ENCODE assay signal across 12 cellular contexts in the genomic region with DNA sequence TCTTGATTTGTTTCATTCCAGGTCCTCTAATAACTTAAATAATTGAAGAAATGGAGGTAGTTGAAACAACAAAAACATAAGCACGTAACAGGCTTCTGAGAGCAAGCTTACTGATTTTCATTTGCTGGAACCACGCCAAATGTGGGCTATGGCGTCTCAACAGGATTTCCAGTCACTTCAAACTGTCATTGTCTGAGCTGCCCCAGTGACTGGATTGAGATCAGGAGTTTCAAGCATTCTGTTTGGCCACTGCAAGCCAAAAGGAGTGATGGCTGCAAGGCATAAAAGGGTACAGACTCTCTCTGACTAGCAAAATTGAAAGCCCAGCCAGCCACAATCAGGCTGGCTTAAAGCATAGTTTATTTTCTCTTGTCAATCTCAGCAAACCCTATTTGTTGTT.
DNase-seq lines count a peak whose midpoint lies in the region; ATAC-seq and TF ChIP-seq lines count a peak whose summit lies in the region.
"Had no signal": no experiment of that assay in that cellular context is flagged by ENCODE, and none has a peak within 500 bp of the region (broad histone marks: within the 10 kb centered on the region; RNA-seq: fewer than 3 reads in every experiment).

No MANE protein-coding gene starts in this region.

- DNase-seq in NCI-H2081 (lab: John Stamatoyannopoulos, UW) (peak; percentile 26 to 68), NCI-H2081 treated with DMSO at 0.1 percent for 48 hours (lab: John Stamatoyannopoulos, UW) (no peak), NCI-H2171 (lab: John Stamatoyannopoulos, UW) (peak; percentile 30), choroid plexus epithelial cell (ENCODE audit: low read depth) (peak; percentile 34), pons (ENCODE audit: low spot score) (peak; percentile 52), LoVo (ENCODE audit: low spot score) (no peak), left colon (no peak)
- DNase-seq: activated T-cell treated with anti-CD3 and anti-CD28 coated beads, Interleukin-2, amount 50 U/mL, for 4 hours; DMS79 treated with DMSO at 0.1 percent for 48 hours; NCI-H1048; transverse colon had no signal

- intact Hi-C loops in left colon (cut with DNase I, micrococcal nuclease), result no loop called here

- ATAC-seq in left colon, result no peak
- ATAC-seq in GM21717 (IDR thresholded peaks at IDR 0.05; ENCODE audit: unreplicated experiment), result no peak
- ATAC-seq: activated T-cell treated with anti-CD3 and anti-CD28 coated beads, Interleukin-2, amount 50 U/mL, for 4 hours had no signal

- no peak overlapping the region for H3K4me3 ChIP-seq in choroid plexus epithelial cell (ENCODE audit: low read depth, low read length)
- H3K4me3 ChIP-seq: transverse colon had no signal

- no peak for TF ChIP-seq CTCF in choroid plexus epithelial cell (conservative IDR thresholded peaks at IDR 0.05; ENCODE audit: low read depth, low read length)

Comparison
In these comparisons a context has a peak if more than half of its experiments do, and no peak if none do; other contexts are left out.
1. DNase-seq: peak in NCI-H2081 (2 of 2), NCI-H2171 (single experiment), choroid plexus epithelial cell (single experiment) and pons (single experiment); none in NCI-H2081 treated with DMSO at 0.1 percent for 48 hours (single experiment), LoVo (single experiment) and left colon (0 of 2).